Comparison of ENCODE assay signal across 1 cellular context in the genomic region with DNA sequence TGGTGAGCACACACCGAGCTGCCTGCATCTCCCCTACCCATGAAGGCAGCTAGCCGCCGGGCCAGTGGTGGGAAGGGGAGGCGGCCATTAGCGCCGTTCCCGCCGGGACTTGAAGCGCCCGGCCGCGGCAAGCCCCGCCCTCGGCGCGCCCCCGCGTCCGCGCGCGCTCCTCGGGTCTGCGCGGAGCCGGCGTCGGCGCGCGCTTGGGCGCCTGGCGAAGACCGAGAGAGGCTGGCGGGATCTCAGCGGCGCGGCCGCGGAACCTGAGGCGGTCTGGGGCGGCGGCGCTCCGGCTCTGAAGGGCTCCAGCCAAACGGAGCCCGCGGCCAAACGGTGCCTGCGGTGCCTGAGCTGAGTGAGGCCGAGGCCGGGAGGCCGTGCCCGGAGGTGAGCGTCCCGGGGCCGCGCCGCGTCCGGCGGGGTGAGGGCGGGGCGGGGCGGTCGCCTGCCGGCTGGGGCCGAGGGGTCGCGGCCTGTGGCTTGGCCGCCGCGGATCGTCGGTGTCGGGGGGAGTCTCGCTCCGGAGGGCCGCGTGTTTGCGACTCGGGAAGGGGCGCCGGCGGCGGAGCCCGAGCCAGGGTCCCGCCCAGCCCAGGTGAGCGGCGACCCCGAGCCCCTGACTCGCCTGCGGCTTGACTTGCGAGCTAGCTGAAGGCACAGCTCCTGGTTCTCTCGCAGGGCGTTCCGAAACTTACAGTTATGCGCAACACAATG.
A peak's percentile ranks its signal among the peaks of the same experiment; 100 is the strongest.
TF ChIP-seq lines count a peak whose summit lies in the region.

Gene UBXN2A, plus strand, starts transcription at position 202 of the 714 bp plus-strand sequence. CDS start 17,852 bp downstream, outside the sequence.

TF ChIP-seq in HepG2, 621 proteins besides CTCF, POLR2A, EP300 and RAD21 (continued from another document and continues in another):
- no peak for TF ChIP-seq AKNA (CRISPR knock-in tag; IDR thresholded peaks at IDR 0.05; ENCODE audit: borderline replicate concordance)
- TF ChIP-seq, protein P1, sequence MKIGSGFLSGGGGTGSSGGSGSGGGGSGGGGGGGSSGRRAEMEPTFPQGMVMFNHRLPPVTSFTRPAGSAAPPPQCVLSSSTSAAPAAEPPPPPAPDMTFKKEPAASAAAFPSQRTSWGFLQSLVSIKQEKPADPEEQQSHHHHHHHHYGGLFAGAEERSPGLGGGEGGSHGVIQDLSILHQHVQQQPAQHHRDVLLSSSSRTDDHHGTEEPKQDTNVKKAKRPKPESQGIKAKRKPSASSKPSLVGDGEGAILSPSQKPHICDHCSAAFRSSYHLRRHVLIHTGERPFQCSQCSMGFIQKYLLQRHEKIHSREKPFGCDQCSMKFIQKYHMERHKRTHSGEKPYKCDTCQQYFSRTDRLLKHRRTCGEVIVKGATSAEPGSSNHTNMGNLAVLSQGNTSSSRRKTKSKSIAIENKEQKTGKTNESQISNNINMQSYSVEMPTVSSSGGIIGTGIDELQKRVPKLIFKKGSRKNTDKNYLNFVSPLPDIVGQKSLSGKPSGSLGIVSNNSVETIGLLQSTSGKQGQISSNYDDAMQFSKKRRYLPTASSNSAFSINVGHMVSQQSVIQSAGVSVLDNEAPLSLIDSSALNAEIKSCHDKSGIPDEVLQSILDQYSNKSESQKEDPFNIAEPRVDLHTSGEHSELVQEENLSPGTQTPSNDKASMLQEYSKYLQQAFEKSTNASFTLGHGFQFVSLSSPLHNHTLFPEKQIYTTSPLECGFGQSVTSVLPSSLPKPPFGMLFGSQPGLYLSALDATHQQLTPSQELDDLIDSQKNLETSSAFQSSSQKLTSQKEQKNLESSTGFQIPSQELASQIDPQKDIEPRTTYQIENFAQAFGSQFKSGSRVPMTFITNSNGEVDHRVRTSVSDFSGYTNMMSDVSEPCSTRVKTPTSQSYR (CRISPR knock-in tag; IDR thresholded peaks at IDR 0.05; ENCODE audit: borderline replicate concordance) = no peak
- TF ChIP-seq, protein P2, sequence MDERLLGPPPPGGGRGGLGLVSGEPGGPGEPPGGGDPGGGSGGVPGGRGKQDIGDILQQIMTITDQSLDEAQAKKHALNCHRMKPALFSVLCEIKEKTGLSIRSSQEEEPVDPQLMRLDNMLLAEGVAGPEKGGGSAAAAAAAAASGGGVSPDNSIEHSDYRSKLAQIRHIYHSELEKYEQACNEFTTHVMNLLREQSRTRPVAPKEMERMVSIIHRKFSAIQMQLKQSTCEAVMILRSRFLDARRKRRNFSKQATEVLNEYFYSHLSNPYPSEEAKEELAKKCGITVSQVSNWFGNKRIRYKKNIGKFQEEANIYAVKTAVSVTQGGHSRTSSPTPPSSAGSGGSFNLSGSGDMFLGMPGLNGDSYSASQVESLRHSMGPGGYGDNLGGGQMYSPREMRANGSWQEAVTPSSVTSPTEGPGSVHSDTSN (CRISPR knock-in tag; IDR thresholded peaks at IDR 0.05) = no peak
- no peak for TF ChIP-seq FOXA1 (IDR thresholded peaks at IDR 0.05)
- TF ChIP-seq FOXA1 (CRISPR knock-in tag; IDR thresholded peaks at IDR 0.05) = no peak
- TF ChIP-seq KAT8 (CRISPR knock-in tag; IDR thresholded peaks at IDR 0.05) = 0 out of 2 replicates have a peak, but pooled peaks have one; percentile 23
- no peak for TF ChIP-seq ZSCAN30 (CRISPR knock-in tag; IDR thresholded peaks at IDR 0.05)
- TF ChIP-seq HNRNPK (IDR thresholded peaks at IDR 0.05; ENCODE audit: low read depth, low read length, poor library complexity, severe bottlenecking) = peak; percentile 17
- peak; percentile 80; the same call in 1 of the 2 replicates for TF ChIP-seq RFXAP (CRISPR knock-in tag; IDR thresholded peaks at IDR 0.05; ENCODE audit: borderline replicate concordance)
- TF ChIP-seq, protein P3, sequence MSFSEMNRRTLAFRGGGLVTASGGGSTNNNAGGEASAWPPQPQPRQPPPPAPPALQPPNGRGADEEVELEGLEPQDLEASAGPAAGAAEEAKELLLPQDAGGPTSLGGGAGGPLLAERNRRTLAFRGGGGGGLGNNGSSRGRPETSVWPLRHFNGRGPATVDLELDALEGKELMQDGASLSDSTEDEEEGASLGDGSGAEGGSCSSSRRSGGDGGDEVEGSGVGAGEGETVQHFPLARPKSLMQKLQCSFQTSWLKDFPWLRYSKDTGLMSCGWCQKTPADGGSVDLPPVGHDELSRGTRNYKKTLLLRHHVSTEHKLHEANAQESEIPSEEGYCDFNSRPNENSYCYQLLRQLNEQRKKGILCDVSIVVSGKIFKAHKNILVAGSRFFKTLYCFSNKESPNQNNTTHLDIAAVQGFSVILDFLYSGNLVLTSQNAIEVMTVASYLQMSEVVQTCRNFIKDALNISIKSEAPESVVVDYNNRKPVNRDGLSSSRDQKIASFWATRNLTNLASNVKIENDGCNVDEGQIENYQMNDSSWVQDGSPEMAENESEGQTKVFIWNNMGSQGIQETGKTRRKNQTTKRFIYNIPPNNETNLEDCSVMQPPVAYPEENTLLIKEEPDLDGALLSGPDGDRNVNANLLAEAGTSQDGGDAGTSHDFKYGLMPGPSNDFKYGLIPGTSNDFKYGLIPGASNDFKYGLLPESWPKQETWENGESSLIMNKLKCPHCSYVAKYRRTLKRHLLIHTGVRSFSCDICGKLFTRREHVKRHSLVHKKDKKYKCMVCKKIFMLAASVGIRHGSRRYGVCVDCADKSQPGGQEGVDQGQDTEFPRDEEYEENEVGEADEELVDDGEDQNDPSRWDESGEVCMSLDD (CRISPR knock-in tag; IDR thresholded peaks at IDR 0.05; ENCODE audit: borderline replicate concordance) = peak; percentile 69; the same call in 1 of the 2 replicates
- TF ChIP-seq THAP11 (CRISPR knock-in tag; IDR thresholded peaks at IDR 0.05) = no peak
- TF ChIP-seq ZNF407 (CRISPR knock-in tag; IDR thresholded peaks at IDR 0.05; ENCODE audit: not compliant biosample characterization) = no peak
- TF ChIP-seq FIP1L1 (IDR thresholded peaks at IDR 0.05; ENCODE audit: borderline replicate concordance, insufficient read depth, low read depth, low read length) = no peak
- 0 out of 2 replicates have a peak, but pooled peaks have one; percentile 63 for TF ChIP-seq ZNF251 (CRISPR knock-in tag; IDR thresholded peaks at IDR 0.05)
- 0 out of 2 replicates have a peak, but pooled peaks have one; percentile 56 for TF ChIP-seq CAMTA2 (CRISPR knock-in tag; IDR thresholded peaks at IDR 0.05; ENCODE audit: borderline replicate concordance)
- no peak for TF ChIP-seq TBP (CRISPR knock-in tag; IDR thresholded peaks at IDR 0.05)
- no peak for TF ChIP-seq FOXC1 (CRISPR knock-in tag; IDR thresholded peaks at IDR 0.05; ENCODE audit: borderline replicate concordance)
- 0 out of 2 replicates have a peak, but pooled peaks have one; percentile 80 for TF ChIP-seq ZNF674 (CRISPR knock-in tag; IDR thresholded peaks at IDR 0.05; ENCODE audit: low read depth)
- peak; percentile 77; the same call in 1 of the 2 replicates for TF ChIP-seq ZNF768 (CRISPR knock-in tag; IDR thresholded peaks at IDR 0.05)
- no peak for TF ChIP-seq ZNF879 (CRISPR knock-in tag; IDR thresholded peaks at IDR 0.05)
- no peak; the same call in 1 of the 2 replicates for TF ChIP-seq FOXJ3 (CRISPR knock-in tag; IDR thresholded peaks at IDR 0.05; ENCODE audit: borderline replicate concordance)
- TF ChIP-seq TFE3 (CRISPR knock-in tag; IDR thresholded peaks at IDR 0.05) = no peak
- peak; percentile 93 for TF ChIP-seq YY1 (IDR thresholded peaks at IDR 0.05; ENCODE audit: insufficient read depth, insufficient replicate concordance, low read depth, low read length)
- no peak for TF ChIP-seq ZNF207 (IDR thresholded peaks at IDR 0.05; ENCODE audit: borderline replicate concordance)
- 0 out of 2 replicates have a peak, but pooled peaks have one; percentile 15 for TF ChIP-seq FOXO1 (CRISPR knock-in tag; IDR thresholded peaks at IDR 0.05)
- 0 out of 2 replicates have a peak, but pooled peaks have one; percentile 8 for TF ChIP-seq IRF9 (CRISPR knock-in tag; IDR thresholded peaks at IDR 0.05; ENCODE audit: borderline replicate concordance)
- peak; percentile 1 for TF ChIP-seq CBX1 (IDR thresholded peaks at IDR 0.05; ENCODE audit: low read depth)
